ENCODE assay signal across 8 cellular contexts in genomic region chr6:161922631-161923119, GRCh38.
DNase-seq lines count a peak whose midpoint lies in the region; ATAC-seq and TF ChIP-seq lines count a peak whose summit lies in the region.

No MANE protein-coding gene starts in this region.

- DNase-seq in AG08395 (ENCODE audit: low spot score) (peak; percentile 38), NCI-H2029 (lab: John Stamatoyannopoulos, UW) (peak; percentile 74), body of pancreas (peak; percentile 79 to 92 (median 88)), left lung (peak in 1 of 2 donors; percentile 62), NCI-H226 (no peak)

- H3K27me3 ChIP-seq in body of pancreas (no peaks in the 10 kb centered on the region), left lung (no peaks in the 10 kb centered on the region)

- 0 to 7% methylated on average over 1 of the region's 1 CpG for WGBS in body of pancreas, 2 donors

- H3K4me1 ChIP-seq in body of pancreas: peaks cover 25% of the 10 kb centered on the region
- H3K4me1 ChIP-seq in left lung: no peaks in the 10 kb centered on the region

- H3K4me3 ChIP-seq in body of pancreas (no peak overlapping the region), left lung (no peak overlapping the region)

- no peaks in the 10 kb centered on the region for H3K9me3 ChIP-seq in body of pancreas
- H3K9me3 ChIP-seq in left lung: no peaks in the 10 kb centered on the region

- H3K27ac ChIP-seq in body of pancreas (peak overlapping the region in 3 of 4 donors; percentile 12 to 73 (median 37)), left lung (no peak overlapping the region)

- H3K36me3 ChIP-seq in body of pancreas (replicated peaks in 1 of 2; ENCODE audit: insufficient read depth in 1 of 2, low read depth in 2 of 2): no peaks in the 10 kb centered on the region
- no peaks in the 10 kb centered on the region for H3K36me3 ChIP-seq in left lung

- TF ChIP-seq CTCF in body of pancreas (IDR thresholded peaks at IDR 0.05): peak; percentile 16 to 77 (median 59)
- TF ChIP-seq CTCF in left lung (IDR thresholded peaks at IDR 0.05): peak; percentile 17 to 18

- intact Hi-C loops in body of pancreas (cut with DNase I): no loop called here
- intact Hi-C loops in left lung (cut with DNase I): no loop called here

- TF ChIP-seq POLR2A in body of pancreas (IDR thresholded peaks at IDR 0.05): peak in 1 of 3 donors; percentile 18

- ATAC-seq in GM18868 (IDR thresholded peaks at IDR 0.05; ENCODE audit: unreplicated experiment) (peak; percentile 70), body of pancreas (peak; percentile 97), left lung (peak; percentile 97), HG02970 (IDR thresholded peaks at IDR 0.05; ENCODE audit: low FRiP score, unreplicated experiment) (no peak), GM21717 (IDR thresholded peaks at IDR 0.05; ENCODE audit: unreplicated experiment) (no peak)

Comparison
In these comparisons a context has a peak if more than half of its experiments do, and no peak if none do; other contexts are left out.
1. ATAC-seq: peak in GM18868 (single experiment), body of pancreas (single experiment) and left lung (single experiment); none in HG02970 (single experiment) and GM21717 (single experiment).
2. H3K27ac ChIP-seq: peak in body of pancreas (3 of 4); none in left lung (0 of 2).